ENCODE assay signal across 23 cellular contexts in the genomic region with DNA sequence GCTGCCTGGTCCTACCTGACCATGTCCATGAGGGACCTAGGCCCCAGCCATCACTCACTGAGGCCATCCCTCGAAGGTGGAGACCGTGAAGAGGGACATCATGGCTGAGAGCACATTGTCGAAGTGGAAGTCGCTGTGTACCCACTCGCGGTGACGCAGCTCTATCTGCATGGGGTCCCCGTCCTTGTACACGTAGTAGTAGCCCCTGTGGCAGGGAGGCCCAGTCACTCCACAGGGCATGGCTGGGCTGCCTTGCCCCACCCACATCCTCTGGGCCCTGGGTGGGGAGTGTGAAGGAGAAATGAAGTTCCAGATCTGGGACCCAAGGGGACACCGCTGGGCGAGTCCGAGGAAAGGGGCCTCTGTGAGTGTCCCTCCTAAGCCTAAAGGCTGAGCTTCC. TPM values are rescaled to one million over a fixed set of nuclear protein-coding genes. Genes with fewer than 3 reads are reported as not detected.
DNase-seq lines count a peak whose midpoint lies in the region; FAIRE-seq and TF ChIP-seq lines count a peak whose summit lies in the region.
"Had no signal": no experiment of that assay in that cellular context is flagged by ENCODE, and none has a peak within 500 bp of the region (broad histone marks: within the 10 kb centered on the region; RNA-seq: fewer than 3 reads in every experiment).

No MANE protein-coding gene starts in this region.

- H2BK15ac ChIP-seq in mesenchymal stem cell (ENCODE audit: low read depth, poor library complexity, severe bottlenecking) (no peak overlapping the region), neuronal stem cell (ENCODE audit: low read length) (peak overlapping the region; percentile 63)

- no peaks in the 10 kb centered on the region for H3K9me3 Mint-ChIP-seq in activated CD4-positive, alpha-beta T cell treated with anti-CD3 and anti-CD28 coated beads, Interleukin-2, amount 10 ng/mL, durations not matched to agents 24 days and 14 days
- H3K9me3 Mint-ChIP-seq: CD14-positive monocyte; CD4-positive, alpha-beta T cell; CD8-positive, alpha-beta memory T cell had no signal

- peaks cover 0 to 4% (median 0%) of the 10 kb centered on the region in 11 experiments; a peak in 2 of 22 replicates for H4K20me1 ChIP-seq in BLaER1 treated with 17β-estradiol and CSF1 and Interleukin-3, amounts not matched to agents 10 nM and 100 nM

- intact Hi-C loops in activated CD4-positive, alpha-beta T cell treated with anti-CD3 and anti-CD28 coated beads, Interleukin-2, amount 10 ng/mL, durations not matched to agents 24 days and 14 days (cut with micrococcal nuclease) = no loop called here

- H3K36me3 Mint-ChIP-seq in activated CD4-positive, alpha-beta T cell treated with anti-CD3 and anti-CD28 coated beads, Interleukin-2, amount 10 ng/mL, durations not matched to agents 24 days and 14 days (ENCODE audit: low read depth) = no peaks in the 10 kb centered on the region
- H3K36me3 Mint-ChIP-seq: CD14-positive monocyte; CD8-positive, alpha-beta memory T cell had no signal

- H3K4ac ChIP-seq in mesenchymal stem cell (ENCODE audit: low read depth in 1 of 2, low read length in 2 of 2) = no peak overlapping the region
- H3K4ac ChIP-seq in neuronal stem cell (ENCODE audit: low read length) = no peak overlapping the region

- no peak for TF ChIP-seq CTCF in bronchial epithelial cell (IDR thresholded peaks at IDR 0.05; ENCODE audit: insufficient read depth, low read length, severe bottlenecking)

- H3K27ac ChIP-seq in BLaER1 treated with 17β-estradiol and CSF1 and Interleukin-3, amounts not matched to agents 10 nM and 100 nM = no peak overlapping the region
- H3K27ac ChIP-seq in mesenchymal stem cell (ENCODE audit: low read length, poor library complexity, severe bottlenecking) (no peak overlapping the region), neuronal stem cell (replicated peaks; ENCODE audit: low read length) (no peak overlapping the region)

- H3K23ac ChIP-seq in mesenchymal stem cell (ENCODE audit: low read length in 2 of 2) (no peak overlapping the region), neuronal stem cell (ENCODE audit: low read depth, low read length, poor library complexity) (peak overlapping the region; percentile 22)

- no peak overlapping the region for H3K4me3 Mint-ChIP-seq in activated CD4-positive, alpha-beta T cell treated with anti-CD3 and anti-CD28 coated beads, Interleukin-2, amount 10 ng/mL, durations not matched to agents 24 days and 14 days
- H3K4me3 Mint-ChIP-seq: CD14-positive monocyte; CD4-positive, alpha-beta T cell; CD8-positive, alpha-beta memory T cell had no signal

- no peak overlapping the region for H2AFZ ChIP-seq in mesenchymal stem cell (ENCODE audit: low read depth, low read length)
- no peak overlapping the region for H2AFZ ChIP-seq in neuronal stem cell (ENCODE audit: low read length)

- H3K79me1 ChIP-seq in mesenchymal stem cell (replicated peaks; ENCODE audit: low read length, poor library complexity, severe bottlenecking) (no peaks in the 10 kb centered on the region), neuronal stem cell (ENCODE audit: low read depth, low read length) (no peaks in the 10 kb centered on the region)

- no peak overlapping the region for H3K27ac Mint-ChIP-seq in activated CD4-positive, alpha-beta T cell treated with anti-CD3 and anti-CD28 coated beads, Interleukin-2, amount 10 ng/mL, durations not matched to agents 24 days and 14 days
- H3K27ac Mint-ChIP-seq: CD14-positive monocyte; CD4-positive, alpha-beta T cell; CD8-positive, alpha-beta memory T cell had no signal

- WGBS in mesenchymal stem cell = 87% methylated on average over 12 of the region's 12 CpGs
- WGBS in neuronal stem cell (ENCODE audit: extremely low coverage in 2 of 2, insufficient read length in 2 of 2, insufficient replicate concordance in 1 of 2), 2 donors = no CpG with 5 or more reads among the region's 12 CpGs

- H3K9me3 ChIP-seq in BLaER1 treated with 17β-estradiol and CSF1 and Interleukin-3, amounts not matched to agents 10 nM and 100 nM (replicated peaks in 1 of 11) = no peaks in the 10 kb centered on the region
- H3K9me3 ChIP-seq in mesenchymal stem cell (ENCODE audit: control insufficient read depth, low read length) (no peaks in the 10 kb centered on the region), neuronal stem cell (replicated peaks in 1 of 2; ENCODE audit: control insufficient read depth in 2 of 2, insufficient read depth in 1 of 2, low read depth in 1 of 2, low read length in 2 of 2) (no peaks in the 10 kb centered on the region)

- DNase-seq in bronchial epithelial cell (ENCODE audit: low read depth) = no peak
- no peak for DNase-seq in mesenchymal stem cell
- DNase-seq in neuronal stem cell (ENCODE audit: low spot score) = no peak
- no peak for DNase-seq in ureter (ENCODE audit: low spot score)
- no peak for DNase-seq in activated CD4-positive, alpha-beta T cell treated with anti-CD3 and anti-CD28 coated beads, Interleukin-2, amount 10 ng/mL, durations not matched to agents 24 days and 14 days
- DNase-seq in SKM-1 (lab: John Stamatoyannopoulos, UW; ENCODE audit: unreplicated experiment) = no peak
- DNase-seq: CD4-positive, alpha-beta T cell; CD8-positive, alpha-beta memory T cell; DMS 273 treated with DMSO at 0.1 percent for 48 hours; DMS79; EL; GDM1; GOT3; HCEC 1CT had no signal

- H2BK120ac ChIP-seq in mesenchymal stem cell (ENCODE audit: low read depth, low read length) (no peak overlapping the region), neuronal stem cell (ENCODE audit: low read depth, low read length) (no peak overlapping the region)

- H2AK5ac ChIP-seq in mesenchymal stem cell (ENCODE audit: low read length, severe bottlenecking) = no peak overlapping the region
- peak overlapping the region; percentile 91 for H2AK5ac ChIP-seq in neuronal stem cell (ENCODE audit: low read depth, low read length)

- H3K4me1 Mint-ChIP-seq in activated CD4-positive, alpha-beta T cell treated with anti-CD3 and anti-CD28 coated beads, Interleukin-2, amount 10 ng/mL, durations not matched to agents 24 days and 14 days = peaks cover 9% of the 10 kb centered on the region
- H3K4me1 Mint-ChIP-seq: CD14-positive monocyte had no signal

- H3K36me3 ChIP-seq in BLaER1 treated with 17β-estradiol and CSF1 and Interleukin-3, amounts not matched to agents 10 nM and 100 nM = no peaks in the 10 kb centered on the region
- H3K36me3 ChIP-seq in bronchial epithelial cell (ENCODE audit: control insufficient read depth, insufficient read depth, low read length) (no peaks in the 10 kb centered on the region), mesenchymal stem cell (ENCODE audit: control insufficient read depth in 1 of 2, insufficient read depth in 2 of 2, low read depth in 1 of 2, low read length in 2 of 2) (no peaks in the 10 kb centered on the region), neuronal stem cell (replicated peaks in 1 of 2; ENCODE audit: control insufficient read depth in 2 of 2, insufficient read depth in 2 of 2, low read length in 2 of 2) (no peaks in the 10 kb centered on the region)

- H3K4me1 ChIP-seq in BLaER1 treated with 17β-estradiol and CSF1 and Interleukin-3, amounts not matched to agents 10 nM and 100 nM = peaks cover 14 to 95% (median 79%) of the 10 kb centered on the region in 10 experiments
- H3K4me1 ChIP-seq in mesenchymal stem cell (ENCODE audit: control insufficient read depth, insufficient read depth, low read depth, low read length) (peaks cover 5% of the 10 kb centered on the region), neuronal stem cell (ENCODE audit: control insufficient read depth in 2 of 2, insufficient read depth in 1 of 2, low read depth in 1 of 2, low read length in 2 of 2) (peaks cover 10 to 22% of the 10 kb centered on the region in 2 donors)

- H4K91ac ChIP-seq in mesenchymal stem cell (ENCODE audit: low read length) = peak overlapping the region; percentile 8
- H4K91ac ChIP-seq in neuronal stem cell (ENCODE audit: low read depth, low read length, poor library complexity) = no peak overlapping the region

- peak overlapping the region in 10 of 11 experiments; percentile 4 to 93 (median 84); a peak in 18 of 22 replicates for H3K4me2 ChIP-seq in BLaER1 treated with 17β-estradiol and CSF1 and Interleukin-3, amounts not matched to agents 10 nM and 100 nM
- H3K4me2 ChIP-seq in mesenchymal stem cell (ENCODE audit: low read length, poor library complexity, severe bottlenecking) = no peak overlapping the region
- no peak overlapping the region for H3K4me2 ChIP-seq in neuronal stem cell (ENCODE audit: insufficient read depth, low read length, poor library complexity, severe bottlenecking)

- H2BK5ac ChIP-seq in mesenchymal stem cell (ENCODE audit: low read depth, low read length, poor library complexity, severe bottlenecking) = no peak overlapping the region
- peak overlapping the region; percentile 45 for H2BK5ac ChIP-seq in neuronal stem cell (ENCODE audit: low read length)

- no peak overlapping the region for H3K4me3 ChIP-seq in BLaER1 treated with 17β-estradiol and CSF1 and Interleukin-3, amounts not matched to agents 10 nM and 100 nM
- H3K4me3 ChIP-seq in bronchial epithelial cell (ENCODE audit: low read depth, low read length) (no peak overlapping the region), mesenchymal stem cell (ENCODE audit: insufficient read depth in 1 of 2, low read depth in 1 of 2, low read length in 2 of 2) (no peak overlapping the region), neuronal stem cell (ENCODE audit: low read length in 2 of 2) (no peak overlapping the region)
- H3K4me3 ChIP-seq: GM12878 had no signal

- H3K27me3 ChIP-seq in BLaER1 treated with 17β-estradiol and CSF1 and Interleukin-3, amounts not matched to agents 10 nM and 100 nM = peaks cover 0 to 4% (median 0%) of the 10 kb centered on the region in 11 experiments; a peak in 3 of 22 replicates
- H3K27me3 ChIP-seq in bronchial epithelial cell (ENCODE audit: control insufficient read depth, insufficient read depth, low read length) (peaks cover 2% of the 10 kb centered on the region), mesenchymal stem cell (ENCODE audit: control insufficient read depth in 1 of 2, insufficient read depth in 1 of 2, low read length in 2 of 2) (peaks cover 60 to 80% of the 10 kb centered on the region in 2 experiments), neuronal stem cell (ENCODE audit: control insufficient read depth in 3 of 3, insufficient read depth in 3 of 3, low read depth in 1 of 3, low read length in 3 of 3) (peaks cover 0 to 7% (median 0%) of the 10 kb centered on the region in 3 experiments)

- FAIRE-seq in bronchial epithelial cell (lab: Jason Lieb, UNC) = peak; percentile 55
- FAIRE-seq: D721Med, GM12878, GM18507 had no signal

- H2BK12ac ChIP-seq in mesenchymal stem cell (ENCODE audit: low read length in 2 of 2) (no peak overlapping the region), neuronal stem cell (ENCODE audit: low read length) (peak overlapping the region; percentile 78)

- no peak overlapping the region for H3K14ac ChIP-seq in mesenchymal stem cell (ENCODE audit: low read length in 2 of 2)
- no peak overlapping the region for H3K14ac ChIP-seq in neuronal stem cell (ENCODE audit: low read length)

- H4K8ac ChIP-seq in mesenchymal stem cell (ENCODE audit: low read length) = no peak overlapping the region
- no peak overlapping the region for H4K8ac ChIP-seq in neuronal stem cell (ENCODE audit: low read depth, low read length)

- no peak overlapping the region for H3K18ac ChIP-seq in mesenchymal stem cell (ENCODE audit: low read depth in 1 of 2, low read length in 2 of 2)
- H3K18ac ChIP-seq in neuronal stem cell (ENCODE audit: low read length) = peak overlapping the region; percentile 91

- peaks cover 5% of the 10 kb centered on the region for H3K27me3 Mint-ChIP-seq in activated CD4-positive, alpha-beta T cell treated with anti-CD3 and anti-CD28 coated beads, Interleukin-2, amount 10 ng/mL, durations not matched to agents 24 days and 14 days

- no peak overlapping the region for H3K9ac ChIP-seq in BLaER1 treated with 17β-estradiol and CSF1 and Interleukin-3, amounts not matched to agents 10 nM and 100 nM
- no peak overlapping the region for H3K9ac ChIP-seq in mesenchymal stem cell (ENCODE audit: low read length)
- H3K9ac ChIP-seq in neuronal stem cell (ENCODE audit: low read depth, low read length, poor library complexity) = no peak overlapping the region

RNA-seq across cellular contexts. Expression of gene KIF21B, which starts 38.4 kb away (rescaled TPM):
- total RNA-seq in bronchial epithelial cell = 4.2 and 5.6 TPM in 2 replicates
- 1.1 TPM for polyA plus RNA-seq in mesenchymal stem cell (2013, experiment 1 of 2)
- 1.1 TPM for polyA plus RNA-seq in mesenchymal stem cell (2013, experiment 2 of 2)
- 8.0 TPM for polyA plus RNA-seq in neuronal stem cell (2013, experiment 1 of 2)
- polyA plus RNA-seq in neuronal stem cell (2013, experiment 2 of 2) = 8.0 TPM
- total RNA-seq in ureter = 10.7 TPM
- total RNA-seq in activated CD4-positive, alpha-beta T cell treated with anti-CD3 and anti-CD28 coated beads, Interleukin-2, amount 10 ng/mL, durations not matched to agents 24 days and 14 days = 48.3 and 49.3 TPM in 2 replicates

RNA-seq across cellular contexts. Expression of gene CACNA1S, which starts 50.3 kb away (rescaled TPM):
- total RNA-seq in bronchial epithelial cell (not detected in 2 replicates), ureter (not detected)
- polyA plus RNA-seq in mesenchymal stem cell (2013, experiment 1 of 2) = not detected
- polyA plus RNA-seq in mesenchymal stem cell (2013, experiment 2 of 2) = not detected
- 0.17 TPM for polyA plus RNA-seq in neuronal stem cell (2013, experiment 1 of 2)
- 0.21 TPM for polyA plus RNA-seq in neuronal stem cell (2013, experiment 2 of 2)
- total RNA-seq in activated CD4-positive, alpha-beta T cell treated with anti-CD3 and anti-CD28 coated beads, Interleukin-2, amount 10 ng/mL, durations not matched to agents 24 days and 14 days = not detected in 2 replicates
- total RNA-seq: A172; A673; CD4-positive, alpha-beta T cell; CD8-positive, alpha-beta memory T cell; H7 had no signal
- polyA plus RNA-seq: BJ; CD14-positive monocyte; CD8-positive, alpha-beta memory T cell had no signal

Comparison
In these comparisons a context has a peak if more than half of its experiments do, and no peak if none do; other contexts are left out.
1. H3K4me2 ChIP-seq: peak in BLaER1 treated with 17β-estradiol and CSF1 and Interleukin-3, amounts not matched to agents 10 nM and 100 nM (10 of 11); none in mesenchymal stem cell (single experiment) and neuronal stem cell (single experiment).